17 cellular contexts compared by ENCODE assay signal in genomic region chrX:100494974-100495373, GRCh38.
DNase-seq lines count a peak whose midpoint lies in the region; ATAC-seq, FAIRE-seq and TF ChIP-seq lines count a peak whose summit lies in the region.
"Had no signal": no experiment of that assay in that cellular context is flagged by ENCODE, and none has a peak within 500 bp of the region (broad histone marks: within the 10 kb centered on the region; RNA-seq: fewer than 3 reads in every experiment).

No MANE protein-coding gene starts in this region.

- ATAC-seq in heart right ventricle (no peak), esophagus mucosa (peak; percentile 71)
- no peak for ATAC-seq in stimulated activated effector memory CD8-positive, alpha-beta T cell treated with anti-CD3 and anti-CD28 coated beads, Interleukin-12 subunit alpha, Interleukin-12 subunit beta, amount 100 ng/mL, for 72 hours
- ATAC-seq: GM12878, HCT116 had no signal

- H3K36me3 Mint-ChIP-seq in stimulated activated effector memory CD8-positive, alpha-beta T cell treated with anti-CD3 and anti-CD28 coated beads, Interleukin-12 subunit alpha, Interleukin-12 subunit beta, amount 100 ng/mL, for 72 hours, result no peaks in the 10 kb centered on the region
- H3K36me3 Mint-ChIP-seq: CD8-positive, alpha-beta memory T cell had no signal

- DNase-seq in cardiac muscle cell (ENCODE audit: low read depth in 1 of 2, low spot score in 1 of 2), result no peak
- no peak for DNase-seq in heart right ventricle
- DNase-seq in activated gamma-delta T cell treated with Interleukin-2 at 50 U/mL for 16 hours, result no peak
- no peak for DNase-seq in D721Med (ENCODE audit: insufficient read length, low spot score)
- no peak for DNase-seq in stimulated activated effector memory CD8-positive, alpha-beta T cell treated with anti-CD3 and anti-CD28 coated beads, Interleukin-12 subunit alpha, Interleukin-12 subunit beta, amount 100 ng/mL, for 72 hours (ENCODE audit: low spot score in 2 of 2)
- no peak for DNase-seq in stomach
- DNase-seq: AML-193; Calu3; CD8-positive, alpha-beta memory T cell; DMS79 had no signal

- no peak for TF ChIP-seq EP300 in stomach (IDR thresholded peaks at IDR 0.05)

- H3K9me3 ChIP-seq in cardiac muscle cell (ENCODE audit: low read depth), result no peaks in the 10 kb centered on the region
- peaks cover 0 to 13% (median 0%) of the 10 kb centered on the region in 11 donors for H3K9me3 ChIP-seq in heart right ventricle
- no peaks in the 10 kb centered on the region for H3K9me3 ChIP-seq in mucosa of rectum (ENCODE audit: control insufficient read depth in 2 of 2, low read length in 2 of 2)
- peaks cover 0 to 18% (median 6%) of the 10 kb centered on the region in 4 donors for H3K9me3 ChIP-seq in stomach
- H3K9me3 ChIP-seq: BLaER1 had no signal

- H3K36me3 ChIP-seq in cardiac muscle cell (no peaks in the 10 kb centered on the region), heart right ventricle (no peaks in the 10 kb centered on the region), mucosa of rectum (ENCODE audit: control insufficient read depth in 2 of 2, insufficient read depth in 2 of 2, low read length in 2 of 2) (no peaks in the 10 kb centered on the region), stomach (no peaks in the 10 kb centered on the region)
- H3K36me3 ChIP-seq: BLaER1 had no signal

- no peaks in the 10 kb centered on the region for H3K27me3 ChIP-seq in cardiac muscle cell
- peaks cover 0 to 40% (median 0%) of the 10 kb centered on the region in 7 donors for H3K27me3 ChIP-seq in heart right ventricle
- H3K27me3 ChIP-seq in mucosa of rectum (ENCODE audit: control insufficient read depth in 2 of 2, insufficient read depth in 2 of 2, low read length in 2 of 2), result peaks cover 0 to 9% of the 10 kb centered on the region in 2 donors
- H3K27me3 ChIP-seq in stomach, result no peaks in the 10 kb centered on the region
- H3K27me3 ChIP-seq: BLaER1 had no signal

- no peak for TF ChIP-seq CTCF in cardiac muscle cell (IDR thresholded peaks at IDR 0.05; ENCODE audit: low read depth, low read length)
- no peak for TF ChIP-seq CTCF in heart right ventricle (IDR thresholded peaks at IDR 0.05)
- no peak for TF ChIP-seq CTCF in D721Med (IDR thresholded peaks at IDR 0.05; ENCODE audit: insufficient read depth, missing control alignments)
- no peak for TF ChIP-seq CTCF in stomach (IDR thresholded peaks at IDR 0.05)

- H3K27ac ChIP-seq in cardiac muscle cell, result peak overlapping the region; percentile 4
- H3K27ac ChIP-seq in heart right ventricle, result no peak overlapping the region
- H3K27ac ChIP-seq in mucosa of rectum (ENCODE audit: low read depth in 2 of 2, low read length in 2 of 2), result peak overlapping the region; percentile 43 to 60
- no peak overlapping the region for H3K27ac ChIP-seq in stomach
- H3K27ac ChIP-seq: 22Rv1, BLaER1 had no signal

- peaks cover 7% of the 10 kb centered on the region for H3K9me3 Mint-ChIP-seq in stimulated activated effector memory CD8-positive, alpha-beta T cell treated with anti-CD3 and anti-CD28 coated beads, Interleukin-12 subunit alpha, Interleukin-12 subunit beta, amount 100 ng/mL, for 72 hours

- FAIRE-seq in D721Med (lab: Jason Lieb, UNC), result no peak
- FAIRE-seq: GM12878, GM18507 had no signal

- no peak overlapping the region for H3K27ac Mint-ChIP-seq in stimulated activated effector memory CD8-positive, alpha-beta T cell treated with anti-CD3 and anti-CD28 coated beads, Interleukin-12 subunit alpha, Interleukin-12 subunit beta, amount 100 ng/mL, for 72 hours
- H3K27ac Mint-ChIP-seq: CD8-positive, alpha-beta memory T cell had no signal

- H3K9ac ChIP-seq in mucosa of rectum (ENCODE audit: low read depth in 1 of 2, low read length in 2 of 2), result no peak overlapping the region
- H3K9ac ChIP-seq: BLaER1 had no signal

- 92 to 94% methylated on average over 4 of the region's 4 CpGs for WGBS in heart right ventricle, 2 donors
- 62 to 84% (median 70%) methylated on average over 4 of the region's 4 CpGs for WGBS in stomach, 5 donors

- H3K4me3 ChIP-seq in cardiac muscle cell, result no peak overlapping the region
- H3K4me3 ChIP-seq in heart right ventricle, result no peak overlapping the region
- H3K4me3 ChIP-seq in mucosa of rectum (ENCODE audit: low read length in 2 of 2), result no peak overlapping the region
- no peak overlapping the region for H3K4me3 ChIP-seq in stomach
- H3K4me3 ChIP-seq: BLaER1, GM12878 had no signal

- H3K4me1 ChIP-seq in cardiac muscle cell (ENCODE audit: low read depth) (peaks cover 12% of the 10 kb centered on the region), heart right ventricle (no peaks in the 10 kb centered on the region), mucosa of rectum (ENCODE audit: control insufficient read depth in 2 of 2, insufficient read depth in 2 of 2, low read length in 2 of 2) (peaks cover 0 to 3% of the 10 kb centered on the region in 2 donors), stomach (no peaks in the 10 kb centered on the region)
- H3K4me1 ChIP-seq: BLaER1 had no signal

- no peak for TF ChIP-seq POLR2A in stomach (IDR thresholded peaks at IDR 0.05)

- no peak overlapping the region for H3K4me3 Mint-ChIP-seq in stimulated activated effector memory CD8-positive, alpha-beta T cell treated with anti-CD3 and anti-CD28 coated beads, Interleukin-12 subunit alpha, Interleukin-12 subunit beta, amount 100 ng/mL, for 72 hours
- H3K4me3 Mint-ChIP-seq: CD8-positive, alpha-beta memory T cell had no signal

- intact Hi-C loops in heart right ventricle (cut with DNase I), result no loop called here
- intact Hi-C loops in stomach (cut with DNase I; ENCODE audit: low total_unique reads), result no loop called here

- no peaks in the 10 kb centered on the region for H3K4me1 Mint-ChIP-seq in stimulated activated effector memory CD8-positive, alpha-beta T cell treated with anti-CD3 and anti-CD28 coated beads, Interleukin-12 subunit alpha, Interleukin-12 subunit beta, amount 100 ng/mL, for 72 hours
- H3K4me1 Mint-ChIP-seq: CD8-positive, alpha-beta memory T cell had no signal

Comparison
In these comparisons a context has a peak if more than half of its experiments do, and no peak if none do; other contexts are left out.
1. H3K27ac ChIP-seq: peak in cardiac muscle cell (single experiment) and mucosa of rectum (2 of 2); none in heart right ventricle (0 of 10) and stomach (0 of 5).